22 cellular contexts compared by ENCODE assay signal in genomic region chr9:109729513-109729912, GRCh38. TPM values are rescaled to one million over a fixed set of nuclear protein-coding genes. Genes with fewer than 3 reads are reported as not detected.
A peak's percentile ranks its signal among the peaks of the same experiment; 100 is the strongest.
DNase-seq lines count a peak whose midpoint lies in the region; ATAC-seq and TF ChIP-seq lines count a peak whose summit lies in the region.
"Had no signal": no experiment of that assay in that cellular context is flagged by ENCODE, and none has a peak within 500 bp of the region (broad histone marks: within the 10 kb centered on the region; RNA-seq: fewer than 3 reads in every experiment).

No MANE protein-coding gene starts in this region.

- H3K27ac ChIP-seq in HEK293 (ENCODE audit: extremely low read depth, low read depth, low read length) = peak overlapping the region; percentile 53; the same call in 1 of the 2 replicates
- H3K27ac ChIP-seq in PC-3 (ENCODE audit: low read length) = no peak overlapping the region
- peak overlapping the region; percentile 23 for H3K27ac ChIP-seq in RWPE2 (ENCODE audit: poor library complexity, severe bottlenecking)
- H3K27ac ChIP-seq in esophagus muscularis mucosa (replicated peaks in 1 of 4) = no peak overlapping the region
- H3K27ac ChIP-seq: BLaER1 had no signal

- DNase-seq in PC-3 (no peak), RWPE2 (ENCODE audit: low spot score) (no peak), esophagus muscularis mucosa (ENCODE audit: extremely low spot score) (peak; percentile 60), left ventricle myocardium superior (no peak), NCI-H345 (lab: John Stamatoyannopoulos, UW) (no peak)
- DNase-seq in activated T-cell treated with anti-CD3 and anti-CD28 coated beads, Interleukin-2, amount 50 U/mL, for 72 hours = no peak
- DNase-seq: 8988T; ACHN; BE2C; C1 segment of cervical spinal cord; CD4-positive, alpha-beta memory T cell; CD4-positive, CD25-positive, alpha-beta regulatory T cell; CD8-positive, alpha-beta memory T cell; DMS 273 treated with DMSO at 0.1 percent for 48 hours; DMS53; DND-41; GDM1 had no signal

- H3K4me3 ChIP-seq in HEK293 (ENCODE audit: low read depth, low read length) (no peak overlapping the region), PC-3 (ENCODE audit: low read length) (no peak overlapping the region), RWPE2 (ENCODE audit: severe bottlenecking) (no peak overlapping the region), esophagus muscularis mucosa (no peak overlapping the region)
- H3K4me3 ChIP-seq: BLaER1, GM12878 had no signal

- H3K9me2 ChIP-seq in PC-3 (replicated peaks; ENCODE audit: low read length) = no peaks in the 10 kb centered on the region

- CTCF ChIA-PET in HEK293 (lab: Yijun Ruan, JAX) (no interaction called here), PC-3 (lab: Charles Lee) (no interaction called here)

- TF ChIP-seq EP300 in esophagus muscularis mucosa (IDR thresholded peaks at IDR 0.05) = no peak

- POLR2A ChIA-PET in HEK293 (lab: Yijun Ruan, JAX) (no interaction called here), PC-3 (lab: Charles Lee; ENCODE audit: unreplicated experiment) (no interaction called here)

- peaks cover 10% of the 10 kb centered on the region for H3K27me3 Mint-ChIP-seq in activated T-cell treated with anti-CD3 and anti-CD28 coated beads, Interleukin-2, amount 50 U/mL, for 72 hours (ENCODE audit: low read depth)

- ATAC-seq in PC-3 (no peak), RWPE2 (ENCODE audit: low read depth) (no peak), left ventricle myocardium superior (no peak)
- no peak for ATAC-seq in activated T-cell treated with anti-CD3 and anti-CD28 coated beads, Interleukin-2, amount 50 U/mL, for 72 hours (replicated peaks in 1 of 2)
- ATAC-seq: GM12878 had no signal

- H3K36me3 Mint-ChIP-seq in activated T-cell treated with anti-CD3 and anti-CD28 coated beads, Interleukin-2, amount 50 U/mL, for 72 hours (ENCODE audit: insufficient read depth in 2 of 2) = no peaks in the 10 kb centered on the region
- H3K36me3 Mint-ChIP-seq: CD14-positive monocyte; CD4-positive, alpha-beta memory T cell; CD4-positive, CD25-positive, alpha-beta regulatory T cell; CD8-positive, alpha-beta memory T cell had no signal

- H3F3A ChIP-seq in PC-3 (ENCODE audit: low read length, unreplicated experiment) = no peaks in the 10 kb centered on the region

- intact Hi-C loops in PC-3 (cut with micrococcal nuclease) = no loop called here
- intact Hi-C loops in esophagus muscularis mucosa (cut with DNase I) = no loop called here
- intact Hi-C loops in left ventricle myocardium superior (cut with micrococcal nuclease) = no loop called here

- no peak overlapping the region for H3K9ac ChIP-seq in PC-3 (ENCODE audit: low read length)
- H3K9ac ChIP-seq: BLaER1 had no signal

- BruUV-seq in PC-3 (replicated peaks; lab: Mats Ljungman, UMichigan) = no TSS peak

- 74% methylated on average over 2 of the region's 2 CpGs for WGBS in esophagus muscularis mucosa

- TF ChIP-seq CTCF in HEK293 (tag by site-specific recombination; IDR thresholded peaks at IDR 0.05) (no peak), PC-3 (conservative IDR thresholded peaks at IDR 0.05; ENCODE audit: low read depth, low read length) (no peak), RWPE2 (IDR thresholded peaks at IDR 0.05; ENCODE audit: poor library complexity, severe bottlenecking) (no peak), esophagus muscularis mucosa (IDR thresholded peaks at IDR 0.05) (no peak)

- no peaks in the 10 kb centered on the region for H3K79me2 ChIP-seq in PC-3 (ENCODE audit: low read length)

- H3K4me1 Mint-ChIP-seq in activated T-cell treated with anti-CD3 and anti-CD28 coated beads, Interleukin-2, amount 50 U/mL, for 72 hours (ENCODE audit: low read depth) = peaks cover 6% of the 10 kb centered on the region
- H3K4me1 Mint-ChIP-seq: CD4-positive, alpha-beta memory T cell; CD4-positive, CD25-positive, alpha-beta regulatory T cell; CD8-positive, alpha-beta memory T cell had no signal

- H3K4me2 ChIP-seq in PC-3 (ENCODE audit: low read length) = peak overlapping the region; percentile 17; the same call in 1 of the 2 replicates
- H3K4me2 ChIP-seq: BLaER1 had no signal

- H3K27ac Mint-ChIP-seq in activated T-cell treated with anti-CD3 and anti-CD28 coated beads, Interleukin-2, amount 50 U/mL, for 72 hours = no peak overlapping the region
- H3K27ac Mint-ChIP-seq: CD14-positive monocyte; CD4-positive, alpha-beta memory T cell; CD4-positive, CD25-positive, alpha-beta regulatory T cell; CD8-positive, alpha-beta memory T cell had no signal

- H3K9me3 Mint-ChIP-seq in activated T-cell treated with anti-CD3 and anti-CD28 coated beads, Interleukin-2, amount 50 U/mL, for 72 hours = peaks cover 2% of the 10 kb centered on the region in 2 donors

- H4K20me1 ChIP-seq in PC-3 (ENCODE audit: low read length) = no peaks in the 10 kb centered on the region
- H4K20me1 ChIP-seq: BLaER1 had no signal

- no peaks in the 10 kb centered on the region for H3K9me3 ChIP-seq in HEK293 (ENCODE audit: control insufficient read depth, insufficient read depth, low read depth, low read length)
- H3K9me3 ChIP-seq in PC-3 (ENCODE audit: low read length) = no peaks in the 10 kb centered on the region
- no peaks in the 10 kb centered on the region for H3K9me3 ChIP-seq in RWPE2 (ENCODE audit: severe bottlenecking)
- H3K9me3 ChIP-seq in esophagus muscularis mucosa = no peaks in the 10 kb centered on the region
- H3K9me3 ChIP-seq: BE2C, BLaER1 had no signal

- H3K27me3 ChIP-seq in PC-3 (ENCODE audit: low read length) (no peaks in the 10 kb centered on the region), RWPE2 (ENCODE audit: insufficient read depth, poor library complexity, severe bottlenecking) (no peaks in the 10 kb centered on the region), esophagus muscularis mucosa (peaks cover 0 to 4% (median 0%) of the 10 kb centered on the region in 4 donors)
- H3K27me3 ChIP-seq: BE2C, BLaER1 had no signal

- no peak overlapping the region for H3K4me3 Mint-ChIP-seq in activated T-cell treated with anti-CD3 and anti-CD28 coated beads, Interleukin-2, amount 50 U/mL, for 72 hours
- H3K4me3 Mint-ChIP-seq: CD14-positive monocyte; CD4-positive, alpha-beta memory T cell; CD4-positive, CD25-positive, alpha-beta regulatory T cell; CD8-positive, alpha-beta memory T cell had no signal

- peaks cover 16% of the 10 kb centered on the region for H3K4me1 ChIP-seq in HEK293 (ENCODE audit: control insufficient read depth, insufficient read depth, low read length)
- peaks cover 18% of the 10 kb centered on the region for H3K4me1 ChIP-seq in PC-3 (ENCODE audit: insufficient read depth, low read length)
- H3K4me1 ChIP-seq in RWPE2 (ENCODE audit: insufficient read depth, poor library complexity, severe bottlenecking) = peaks cover 28% of the 10 kb centered on the region
- no peaks in the 10 kb centered on the region for H3K4me1 ChIP-seq in esophagus muscularis mucosa
- H3K4me1 ChIP-seq: BE2C, BLaER1 had no signal

- H3K36me3 ChIP-seq in HEK293 (ENCODE audit: control insufficient read depth in 2 of 2, insufficient read depth in 1 of 2, low read length in 2 of 2) = no peaks in the 10 kb centered on the region
- H3K36me3 ChIP-seq in PC-3 (ENCODE audit: low read depth, low read length) = no peaks in the 10 kb centered on the region
- H3K36me3 ChIP-seq in RWPE2 (ENCODE audit: low read depth) = no peaks in the 10 kb centered on the region
- H3K36me3 ChIP-seq in esophagus muscularis mucosa = no peaks in the 10 kb centered on the region
- H3K36me3 ChIP-seq: BE2C, BLaER1 had no signal

- no peak overlapping the region for H2AFZ ChIP-seq in PC-3 (ENCODE audit: low read length)

- TF ChIP-seq POLR2A in esophagus muscularis mucosa (IDR thresholded peaks at IDR 0.05; ENCODE audit: low read depth) = no peak

TF ChIP-seq in HEK293, 187 proteins besides CTCF, POLR2A, EP300 and RAD21:
- peak; percentile 84 for TF ChIP-seq ZBTB44 (tag by site-specific recombination; IDR thresholded peaks at IDR 0.05)
- TF ChIP-seq PRDM4 (tag by site-specific recombination; IDR thresholded peaks at IDR 0.05) = no peak

RNA-seq across cellular contexts. Expression of gene PALM2AKAP2, which starts 50.5 kb away (rescaled TPM):
- total RNA-seq in PC-3 (2014; rRNA removed) = 0.22 and 1.2 TPM in 2 replicates
- 1 to 10 TPM; 2.3 to 8.1 (median 5.6) TPM for total RNA-seq in esophagus muscularis mucosa
- under 1 TPM; 0.05 to 0.30 TPM for total RNA-seq in activated T-cell treated with anti-CD3 and anti-CD28 coated beads, Interleukin-2, amount 50 U/mL, for 72 hours
- 76.1 TPM for total RNA-seq in left ventricle myocardium superior
- total RNA-seq: CD4-positive, alpha-beta memory T cell; CD8-positive, alpha-beta memory T cell; G401; GM12878 had no signal

Comparison
In these comparisons a context has a peak if more than half of its experiments do, and no peak if none do; other contexts are left out.
1. H3K27ac ChIP-seq: peak in HEK293 (single experiment) and RWPE2 (single experiment); none in PC-3 (single experiment) and esophagus muscularis mucosa (0 of 4).